14 cellular contexts compared by ENCODE assay signal in the genomic region with DNA sequence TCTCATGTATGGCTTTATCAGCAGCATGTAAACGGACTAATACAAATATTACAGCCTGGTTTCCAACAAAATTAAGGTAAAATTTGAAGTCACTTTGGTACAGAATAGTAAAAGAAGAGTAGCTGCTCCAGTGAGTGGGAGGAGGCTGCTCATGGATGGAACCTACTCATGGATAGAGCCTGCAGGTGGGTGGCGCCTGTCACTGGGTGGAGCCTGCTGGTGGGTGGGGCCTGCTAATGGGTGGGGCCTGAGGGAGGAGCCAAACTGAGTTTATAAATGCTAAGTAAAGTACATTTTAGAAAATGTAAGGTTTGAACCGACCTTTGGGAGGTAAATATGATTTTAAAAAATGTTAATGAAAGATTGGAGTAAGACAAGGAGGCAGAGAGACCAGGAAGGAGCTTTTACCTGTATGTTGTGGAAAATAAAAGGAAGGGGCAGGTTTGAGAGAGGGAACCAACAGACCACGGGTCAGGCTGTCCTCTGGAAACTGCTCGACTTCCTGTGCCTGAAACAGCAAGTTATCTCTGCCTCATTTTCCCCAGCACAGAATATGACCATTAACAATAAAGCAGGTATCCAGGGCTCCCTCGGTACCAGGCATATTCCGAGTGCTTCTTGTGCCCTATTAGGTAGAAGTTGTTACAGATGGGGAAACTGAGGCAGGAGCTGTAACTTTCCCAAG.
"Had no signal": no experiment of that assay in that cellular context is flagged by ENCODE, and none has a peak within 500 bp of the region (broad histone marks: within the 10 kb centered on the region; RNA-seq: fewer than 3 reads in every experiment).

No MANE protein-coding gene starts in this region.

- H3K4me1 Mint-ChIP-seq: activated T-helper 17 cell treated with anti-CD3 and anti-CD28 coated beads, Interleukin-2, amount 50 U/mL, for 72 hours; stimulated activated naive CD8-positive, alpha-beta T cell treated with anti-CD3 and anti-CD28 coated beads, Interleukin-15, amount 100 ng/mL, for 72 hours had no signal

- H3K9me3 Mint-ChIP-seq: activated T-helper 17 cell treated with anti-CD3 and anti-CD28 coated beads, Interleukin-2, amount 50 U/mL, for 72 hours; stimulated activated naive CD8-positive, alpha-beta T cell treated with anti-CD3 and anti-CD28 coated beads, Interleukin-15, amount 100 ng/mL, for 72 hours had no signal

- DNase-seq: activated CD4-positive, alpha-beta T cell treated with anti-CD3 and anti-CD28 coated beads for 4 hours; activated naive CD4-positive, alpha-beta T cell treated with anti-CD3 and anti-CD28 coated beads, Interleukin-2, amount 50 U/mL, for 16 hours; activated T-cell treated with anti-CD3 and anti-CD28 coated beads for 4 hours; adrenal gland; caudate nucleus; colonic mucosa; foreskin melanocyte; heart right ventricle; left ventricle myocardium superior; ovary; stimulated activated CD4-positive, alpha-beta T cell treated with anti-CD3 and anti-CD28 coated beads, Interleukin-4, amount 100 ng/mL, for 24 hours; stimulated activated naive CD8-positive, alpha-beta T cell treated with anti-CD3 and anti-CD28 coated beads, Interleukin-15, amount 100 ng/mL, for 72 hours; T-helper 9 cell had no signal

- H3K4me3 Mint-ChIP-seq: activated T-helper 17 cell treated with anti-CD3 and anti-CD28 coated beads, Interleukin-2, amount 50 U/mL, for 72 hours; stimulated activated naive CD8-positive, alpha-beta T cell treated with anti-CD3 and anti-CD28 coated beads, Interleukin-15, amount 100 ng/mL, for 72 hours had no signal

- H3K27ac Mint-ChIP-seq: activated T-helper 17 cell treated with anti-CD3 and anti-CD28 coated beads, Interleukin-2, amount 50 U/mL, for 72 hours; stimulated activated naive CD8-positive, alpha-beta T cell treated with anti-CD3 and anti-CD28 coated beads, Interleukin-15, amount 100 ng/mL, for 72 hours had no signal

- ATAC-seq: activated T-helper 17 cell treated with anti-CD3 and anti-CD28 coated beads, Interleukin-2, amount 50 U/mL, for 72 hours; heart right ventricle; left ventricle myocardium superior; stimulated activated naive CD8-positive, alpha-beta T cell treated with anti-CD3 and anti-CD28 coated beads, Interleukin-15, amount 100 ng/mL, for 72 hours had no signal
